In genomic region chr13:103568314-103568713, GRCh38 we compare ENCODE assay signal across 25 cellular contexts.
"Had no signal": no experiment of that assay in that cellular context is flagged by ENCODE, and none has a peak within 500 bp of the region (broad histone marks: within the 10 kb centered on the region; RNA-seq: fewer than 3 reads in every experiment).

No MANE protein-coding gene starts in this region.

- H3K4me1 ChIP-seq: lower lobe of right lung, right lobe of liver, stomach, suprapubic skin, tibial nerve had no signal

- H3K27me3 Mint-ChIP-seq: activated CD4-positive, alpha-beta T cell treated with anti-CD3 and anti-CD28 coated beads, Interleukin-2, amount 10 ng/mL, durations not matched to agents 7 days and 5 days; effector memory CD8-positive, alpha-beta T cell; stimulated activated memory B cell treated with anti-CD40 and anti-IgM and Interleukin-4, amounts not matched to agents 10 μg/mL and 1 μg/mL and 100 μg/mL, for 72 hours had no signal

- H3K27ac ChIP-seq: dorsolateral prefrontal cortex, hepatocyte, lower lobe of right lung, right lobe of liver, skin epidermis, stomach, suprapubic skin, tibial nerve, WERI-Rb-1 had no signal

- H3K9me3 Mint-ChIP-seq: activated CD4-positive, alpha-beta T cell treated with anti-CD3 and anti-CD28 coated beads, Interleukin-2, amount 10 ng/mL, durations not matched to agents 7 days and 5 days had no signal

- ATAC-seq: activated CD8-positive, alpha-beta T cell treated with anti-CD3 and anti-CD28 coated beads, Interleukin-2, amount 10 ng/mL, durations not matched to agents 7 days and 5 days; activated naive CD4-positive, alpha-beta T cell treated with anti-CD3 and anti-CD28 coated beads, Interleukin-2, amount 50 U/mL, for 72 hours; effector memory CD8-positive, alpha-beta T cell; esophagus mucosa; left lobe of liver; lower lobe of right lung; mucosa of descending colon; right lobe of liver; stimulated activated memory B cell treated with anti-CD40 and anti-IgM and Interleukin-4, amounts not matched to agents 10 μg/mL and 1 μg/mL and 100 μg/mL, for 72 hours had no signal

- H3K4me2 ChIP-seq: hepatocyte had no signal

- H3K36me3 ChIP-seq: lower lobe of right lung, right lobe of liver, stomach, suprapubic skin, tibial nerve, WERI-Rb-1 had no signal

- H3K79me2 ChIP-seq: hepatocyte had no signal

- H3K36me3 Mint-ChIP-seq: activated naive CD4-positive, alpha-beta T cell treated with anti-CD3 and anti-CD28 coated beads, Interleukin-2, amount 50 U/mL, for 72 hours; immature natural killer cell; stimulated activated memory B cell treated with anti-CD40 and anti-IgM and Interleukin-4, amounts not matched to agents 10 μg/mL and 1 μg/mL and 100 μg/mL, for 72 hours had no signal

- H2AFZ ChIP-seq: hepatocyte had no signal

- DNase-seq: activated CD4-positive, alpha-beta T cell treated with anti-CD3 and anti-CD28 coated beads, Interleukin-2, amount 10 ng/mL, durations not matched to agents 7 days and 5 days; activated CD4-positive, CD25-positive, alpha-beta regulatory T cell treated with anti-CD3 and anti-CD28 coated beads, Interleukin-2, amount 50 U/mL, for 72 hours; activated CD8-positive, alpha-beta T cell treated with anti-CD3 and anti-CD28 coated beads, Interleukin-2, amount 10 ng/mL, durations not matched to agents 7 days and 5 days; central memory CD4-positive, alpha-beta T cell; dorsolateral prefrontal cortex; effector memory CD8-positive, alpha-beta T cell; glutamatergic neuron; immature natural killer cell; lower lobe of right lung; mesendoderm; mucosa of descending colon; nephron progenitor cell; posterior cingulate gyrus; right lobe of liver; stimulated activated CD4-positive, alpha-beta T cell treated with anti-CD3 and anti-CD28 coated beads, Interleukin-1b, Interleukin-23, amount 100 ng/mL, for 48 hours; stomach; WERI-Rb-1 had no signal

- H3K4me1 Mint-ChIP-seq: activated CD4-positive, alpha-beta T cell treated with anti-CD3 and anti-CD28 coated beads, Interleukin-2, amount 10 ng/mL, durations not matched to agents 7 days and 5 days; immature natural killer cell; nephron progenitor cell; stimulated activated memory B cell treated with anti-CD40 and anti-IgM and Interleukin-4, amounts not matched to agents 10 μg/mL and 1 μg/mL and 100 μg/mL, for 72 hours had no signal

- H3K4me3 Mint-ChIP-seq: activated CD4-positive, alpha-beta T cell treated with anti-CD3 and anti-CD28 coated beads, Interleukin-2, amount 10 ng/mL, durations not matched to agents 7 days and 5 days; activated CD8-positive, alpha-beta T cell treated with anti-CD3 and anti-CD28 coated beads, Interleukin-2, amount 10 ng/mL, durations not matched to agents 7 days and 5 days; effector memory CD8-positive, alpha-beta T cell; immature natural killer cell; nephron progenitor cell; stimulated activated memory B cell treated with anti-CD40 and anti-IgM and Interleukin-4, amounts not matched to agents 10 μg/mL and 1 μg/mL and 100 μg/mL, for 72 hours had no signal

- H3K4me3 ChIP-seq: dorsolateral prefrontal cortex, hepatocyte, lower lobe of right lung, mucosa of descending colon, right lobe of liver, skin epidermis, stomach, suprapubic skin, tibial nerve had no signal

- H3K27ac Mint-ChIP-seq: activated CD4-positive, alpha-beta T cell treated with anti-CD3 and anti-CD28 coated beads, Interleukin-2, amount 10 ng/mL, durations not matched to agents 7 days and 5 days; activated CD8-positive, alpha-beta T cell treated with anti-CD3 and anti-CD28 coated beads, Interleukin-2, amount 10 ng/mL, durations not matched to agents 7 days and 5 days; activated naive CD4-positive, alpha-beta T cell treated with anti-CD3 and anti-CD28 coated beads, Interleukin-2, amount 50 U/mL, for 72 hours; effector memory CD8-positive, alpha-beta T cell; immature natural killer cell; nephron progenitor cell; stimulated activated memory B cell treated with anti-CD40 and anti-IgM and Interleukin-4, amounts not matched to agents 10 μg/mL and 1 μg/mL and 100 μg/mL, for 72 hours had no signal

- H3K27me3 ChIP-seq: dorsolateral prefrontal cortex, hepatocyte, right lobe of liver, stomach, suprapubic skin, tibial nerve had no signal
